Comparison of ENCODE assay signal across 19 cellular contexts in genomic region chrX:48864210-48864609, GRCh38. TPM values are rescaled to one million over a fixed set of nuclear protein-coding genes. Genes with fewer than 3 reads are reported as not detected.
DNase-seq lines count a peak whose midpoint lies in the region; ATAC-seq and TF ChIP-seq lines count a peak whose summit lies in the region.
"Had no signal": no experiment of that assay in that cellular context is flagged by ENCODE, and none has a peak within 500 bp of the region (broad histone marks: within the 10 kb centered on the region; RNA-seq: fewer than 3 reads in every experiment).

No MANE protein-coding gene starts in this region.

- 43 to 55% methylated on average over 4 of the region's 4 CpGs for WGBS in tibial nerve, 2 donors

- TF ChIP-seq EP300 in tibial nerve (IDR thresholded peaks at IDR 0.05) = no peak

- H3K4me1 Mint-ChIP-seq in Calu3 (ENCODE audit: low read depth, unreplicated experiment) = peaks cover 23% of the 10 kb centered on the region
- H3K4me1 Mint-ChIP-seq: brain, nephron progenitor cell had no signal

- TF ChIP-seq CTCF in Calu3 (IDR thresholded peaks at IDR 0.05; ENCODE audit: unreplicated experiment) (no peak), tibial nerve (IDR thresholded peaks at IDR 0.05) (no peak)

- H3K27me3 ChIP-seq in tibial nerve = no peaks in the 10 kb centered on the region

- H3K36me3 ChIP-seq in tibial nerve = no peaks in the 10 kb centered on the region
- H3K36me3 ChIP-seq: BLaER1 treated with 17β-estradiol and CSF1 and Interleukin-3, amounts not matched to agents 10 nM and 100 nM; left ventricle myocardium inferior had no signal

- H3K27me3 Mint-ChIP-seq in Calu3 (ENCODE audit: unreplicated experiment) = no peaks in the 10 kb centered on the region
- H3K27me3 Mint-ChIP-seq: stimulated activated naive CD8-positive, alpha-beta T cell treated with anti-CD3 and anti-CD28 coated beads, Interleukin-15, Interleukin-2, amounts not matched to agents 100 ng/mL and 50 ng/mL, for 24 hours had no signal

- ATAC-seq in GM19467 (IDR thresholded peaks at IDR 0.05; ENCODE audit: unreplicated experiment) (no peak), HG02678 (IDR thresholded peaks at IDR 0.05; ENCODE audit: unreplicated experiment) (no peak)
- ATAC-seq: activated CD8-positive, alpha-beta T cell treated with anti-CD3 and anti-CD28 coated beads, Interleukin-2, amount 10 ng/mL, durations not matched to agents 7 days and 5 days had no signal

- intact Hi-C loops in Calu3 (cut with micrococcal nuclease; ENCODE audit: unreplicated experiment) = loop anchor here (10.0 kb wide), 1 partner anchor 51 kb away; the partner anchor contains the start of genes PIM2 and SLC35A2

- peaks cover 5% of the 10 kb centered on the region for H3K36me3 Mint-ChIP-seq in Calu3 (ENCODE audit: insufficient read depth, unreplicated experiment)
- H3K36me3 Mint-ChIP-seq: brain had no signal

- CTCF ChIA-PET in Calu3 (lab: Charles Lee) = interaction anchor here (0.7 to 1.5 kb wide), 3 partner anchors 16 to 813 kb away, joined by 3 to 6 read pairs (median 3); partner anchors contain the start of genes PQBP1 and TIMM17B

- H3K9me3 Mint-ChIP-seq in Calu3 (ENCODE audit: low read depth, unreplicated experiment) = no peaks in the 10 kb centered on the region
- H3K9me3 Mint-ChIP-seq: stimulated activated naive CD8-positive, alpha-beta T cell treated with anti-CD3 and anti-CD28 coated beads, Interleukin-15, Interleukin-2, amounts not matched to agents 100 ng/mL and 50 ng/mL, for 24 hours had no signal

- peak overlapping the region; percentile 21 for H3K4me3 Mint-ChIP-seq in Calu3 (ENCODE audit: low read depth, unreplicated experiment)
- H3K4me3 Mint-ChIP-seq: activated CD8-positive, alpha-beta T cell treated with anti-CD3 and anti-CD28 coated beads, Interleukin-2, amount 10 ng/mL, durations not matched to agents 7 days and 5 days; brain; nephron progenitor cell; stimulated activated naive CD8-positive, alpha-beta T cell treated with anti-CD3 and anti-CD28 coated beads, Interleukin-15, Interleukin-2, amounts not matched to agents 100 ng/mL and 50 ng/mL, for 24 hours had no signal

- H3K9me3 ChIP-seq in tibial nerve = no peaks in the 10 kb centered on the region
- H3K9me3 ChIP-seq: left ventricle myocardium inferior had no signal

- no peak overlapping the region for H3K4me3 ChIP-seq in tibial nerve
- H3K4me3 ChIP-seq: BLaER1 treated with 17β-estradiol and CSF1 and Interleukin-3, amounts not matched to agents 10 nM and 100 nM; left ventricle myocardium inferior had no signal

- no peak for TF ChIP-seq POLR2A in tibial nerve (IDR thresholded peaks at IDR 0.05)

- no peaks in the 10 kb centered on the region for H3K4me1 ChIP-seq in tibial nerve
- H3K4me1 ChIP-seq: left ventricle myocardium inferior had no signal

- no TSS peak for BruUV-seq in Calu3 (replicated peaks; lab: Mats Ljungman, UMichigan)

- H3K27ac ChIP-seq in tibial nerve = no peak overlapping the region
- H3K27ac ChIP-seq: BLaER1 treated with 17β-estradiol and CSF1 and Interleukin-3, amounts not matched to agents 10 nM and 100 nM; left ventricle myocardium inferior had no signal

- peak overlapping the region; percentile 67 for H3K27ac Mint-ChIP-seq in Calu3 (ENCODE audit: unreplicated experiment)
- H3K27ac Mint-ChIP-seq: activated CD8-positive, alpha-beta T cell treated with anti-CD3 and anti-CD28 coated beads, Interleukin-2, amount 10 ng/mL, durations not matched to agents 7 days and 5 days; brain; nephron progenitor cell; stimulated activated naive CD8-positive, alpha-beta T cell treated with anti-CD3 and anti-CD28 coated beads, Interleukin-15, Interleukin-2, amounts not matched to agents 100 ng/mL and 50 ng/mL, for 24 hours had no signal

- DNase-seq in Calu3 (peak; percentile 46), M059J (ENCODE audit: low read depth) (peak; percentile 88), astrocyte of the hippocampus (ENCODE audit: low read depth, low spot score) (peak; percentile 37), kidney tubule cell (ENCODE audit: low spot score) (peak; percentile 65), tibial nerve (ENCODE audit: low spot score in 2 of 2) (no peak)
- DNase-seq in activated CD8-positive, alpha-beta memory T cell treated with anti-CD3 and anti-CD28 coated beads, Interleukin-2, amount 50 U/mL, for 4 hours = no peak
- DNase-seq: activated CD8-positive, alpha-beta T cell treated with anti-CD3 and anti-CD28 coated beads, Interleukin-2, amount 10 ng/mL, durations not matched to agents 7 days and 5 days; activated gamma-delta T cell; GDM1; left ventricle myocardium inferior; NCI-H1048; NCI-H510A treated with DMSO at 0.1 percent for 48 hours; nephron progenitor cell had no signal

RNA-seq across cellular contexts. Expression of gene PCSK1N, which starts 28.8 kb away (rescaled TPM):
- total RNA-seq in Calu3 (2022) (53.3 and 70.5 TPM in 2 replicates), tibial nerve (10 to 100 TPM in 1 of 4 donors, 1 to 10 TPM in 3; 5.0 to 21.8 (median 7.3) TPM)
- total RNA-seq in M059J (2014; rRNA removed; shearing (Covaris generic)) = 4.1 and 9.0 TPM in 2 replicates
- total RNA-seq: activated CD8-positive, alpha-beta T cell treated with anti-CD3 and anti-CD28 coated beads, Interleukin-2, amount 10 ng/mL, durations not matched to agents 7 days and 5 days; left ventricle myocardium inferior; skeletal muscle tissue had no signal

RNA-seq across cellular contexts. Expression of gene TIMM17B, which starts 33.4 kb away (rescaled TPM):
- total RNA-seq in Calu3 (2022) (86.1 and 96.8 TPM in 2 replicates), tibial nerve (10 to 100 TPM; 42.0 to 66.6 (median 47.1) TPM)
- total RNA-seq in M059J (2014; rRNA removed; shearing (Covaris generic)) = 77.6 and 90.8 TPM in 2 replicates

RNA-seq across cellular contexts. Expression of gene PQBP1, which starts 33.5 kb away (rescaled TPM):
- total RNA-seq in Calu3 (2022) (110 and 113 TPM in 2 replicates), tibial nerve (10 to 100 TPM; 40.4 to 60.3 (median 48.7) TPM)
- 44.6 and 53.9 TPM in 2 replicates for total RNA-seq in M059J (2014; rRNA removed; shearing (Covaris generic))

RNA-seq across cellular contexts. Expression of gene ERAS, which starts 37.9 kb away (rescaled TPM):
- total RNA-seq in Calu3 (2022) (0.47 and 0.49 TPM in 2 replicates), tibial nerve (not detected)
- not detected in 2 replicates for total RNA-seq in M059J (2014; rRNA removed; shearing (Covaris generic))
- total RNA-seq: activated CD8-positive, alpha-beta T cell treated with anti-CD3 and anti-CD28 coated beads, Interleukin-2, amount 10 ng/mL, durations not matched to agents 7 days and 5 days; left ventricle myocardium inferior; skeletal muscle tissue had no signal

RNA-seq across cellular contexts. Expression of gene SLC35A2, which starts 47.2 kb away (rescaled TPM):
- 68.1 and 81.0 TPM in 2 replicates for total RNA-seq in Calu3 (2022)
- 70.5 and 77.8 TPM in 2 replicates for total RNA-seq in M059J (2014; rRNA removed; shearing (Covaris generic))
- total RNA-seq in tibial nerve = 10 to 100 TPM; 17.0 to 35.5 (median 17.1) TPM

Comparison
In these comparisons a context has a peak if more than half of its experiments do, and no peak if none do; other contexts are left out.
1. DNase-seq: peak in Calu3 (single experiment), M059J (single experiment), astrocyte of the hippocampus (single experiment) and kidney tubule cell (single experiment); none in tibial nerve (0 of 2) and activated CD8-positive, alpha-beta memory T cell treated with anti-CD3 and anti-CD28 coated beads, Interleukin-2, amount 50 U/mL, for 4 hours (single experiment).